ENCODE assay signal across 8 cellular contexts in the genomic region with DNA sequence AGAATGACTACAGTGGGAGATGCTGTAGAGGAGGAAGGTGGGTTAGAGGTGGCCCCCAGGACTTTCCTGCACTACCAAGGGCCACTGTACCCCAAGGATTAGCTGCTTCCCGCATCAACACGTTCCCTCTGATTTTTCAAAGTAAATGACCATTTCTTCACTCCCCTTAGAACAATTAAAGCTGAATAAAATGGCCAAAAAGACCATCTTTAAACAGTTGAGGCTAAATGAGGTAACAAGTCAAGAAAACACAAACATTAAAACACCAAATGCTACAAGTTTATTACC. TPM values are rescaled to one million over a fixed set of nuclear protein-coding genes. Genes with fewer than 3 reads are reported as not detected.
DNase-seq lines count a peak whose midpoint lies in the region; TF ChIP-seq lines count a peak whose summit lies in the region.

No MANE protein-coding gene starts in this region.

- no peaks in the 10 kb centered on the region for H3K79me2 ChIP-seq in neural cell (replicated peaks; ENCODE audit: insufficient read depth, low read length)

- TF ChIP-seq CTCF in NB4 (IDR thresholded peaks at IDR 0.05; ENCODE audit: low read depth, low read length) (no peak), neural cell (IDR thresholded peaks at IDR 0.05; ENCODE audit: poor library complexity, severe bottlenecking) (no peak), GM20000 (IDR thresholded peaks at IDR 0.05; ENCODE audit: extremely low read depth, missing control alignments) (no peak)

- H3K4me2 ChIP-seq in BLaER1 treated with 17β-estradiol and CSF1 and Interleukin-3, amounts not matched to agents 10 nM and 100 nM = peak overlapping the region; percentile 76 to 92 (median 86)
- H3K4me2 ChIP-seq in neural cell (ENCODE audit: low read length) = no peak overlapping the region

- peak; percentile 50 for TF ChIP-seq POLR2A in NB4 (IDR thresholded peaks at IDR 0.05; ENCODE audit: extremely low read depth, insufficient read length)

- no peaks in the 10 kb centered on the region for H3K9me2 ChIP-seq in neural cell (ENCODE audit: insufficient read depth, low read length)

- no peak overlapping the region for H2AFZ ChIP-seq in neural cell (ENCODE audit: low read depth, low read length)

- peaks cover 0 to 25% (median 4%) of the 10 kb centered on the region in 11 experiments; a peak in 10 of 22 replicates for H4K20me1 ChIP-seq in BLaER1 treated with 17β-estradiol and CSF1 and Interleukin-3, amounts not matched to agents 10 nM and 100 nM
- no peaks in the 10 kb centered on the region for H4K20me1 ChIP-seq in neural cell (ENCODE audit: insufficient read depth)

- H3K9me3 ChIP-seq in BLaER1 treated with 17β-estradiol and CSF1 and Interleukin-3, amounts not matched to agents 10 nM and 100 nM (replicated peaks in 1 of 11) = no peaks in the 10 kb centered on the region
- H3K9me3 ChIP-seq in duodenal mucosa (ENCODE audit: control insufficient read depth in 1 of 2, low read length in 2 of 2) (no peaks in the 10 kb centered on the region), neural cell (ENCODE audit: low read length) (no peaks in the 10 kb centered on the region)

- H3K36me3 ChIP-seq in BLaER1 treated with 17β-estradiol and CSF1 and Interleukin-3, amounts not matched to agents 10 nM and 100 nM = peaks cover 1 to 12% (median 7%) of the 10 kb centered on the region in 11 experiments; a peak in 19 of 22 replicates
- peaks cover 0 to 3% of the 10 kb centered on the region in 2 donors for H3K36me3 ChIP-seq in duodenal mucosa (ENCODE audit: control insufficient read depth in 1 of 2, insufficient read depth in 2 of 2, low read length in 2 of 2)
- no peaks in the 10 kb centered on the region for H3K36me3 ChIP-seq in neural cell (ENCODE audit: insufficient read depth, low read length)

- TF ChIP-seq RAD21 in neural cell (conservative IDR thresholded peaks at IDR 0.05) = no peak

- H3F3A ChIP-seq in neural cell (ENCODE audit: insufficient read depth, low read length, poor library complexity, severe bottlenecking) = no peaks in the 10 kb centered on the region

- peaks cover 27 to 40% (median 36%) of the 10 kb centered on the region in 10 experiments for H3K4me1 ChIP-seq in BLaER1 treated with 17β-estradiol and CSF1 and Interleukin-3, amounts not matched to agents 10 nM and 100 nM
- H3K4me1 ChIP-seq in duodenal mucosa (ENCODE audit: control insufficient read depth in 1 of 2, insufficient read depth in 2 of 2, low read length in 2 of 2) = peaks cover 27 to 31% of the 10 kb centered on the region in 2 donors

- no peak for DNase-seq in NB4 (ENCODE audit: low read depth)
- no peak for DNase-seq in NCI-H82 treated with DMSO at 0.1 percent for 48 hours (lab: John Stamatoyannopoulos, UW; ENCODE audit: unreplicated experiment)
- DNase-seq in NCI-H510A treated with DMSO at 0.1 percent for 48 hours (lab: John Stamatoyannopoulos, UW) = no peak
- no peak for DNase-seq in GOT3 (lab: John Stamatoyannopoulos, UW)
- no peak for DNase-seq in GM20000 (ENCODE audit: low spot score)

- peak overlapping the region; percentile 69 to 92 (median 87) for H3K4me3 ChIP-seq in BLaER1 treated with 17β-estradiol and CSF1 and Interleukin-3, amounts not matched to agents 10 nM and 100 nM
- peak overlapping the region; percentile 73 for H3K4me3 ChIP-seq in NB4 (ENCODE audit: low read depth, low read length)
- peak overlapping the region; percentile 90 to 92 for H3K4me3 ChIP-seq in duodenal mucosa (ENCODE audit: low read depth in 1 of 2, low read length in 2 of 2)
- peak overlapping the region; percentile 70 for H3K4me3 ChIP-seq in neural cell (ENCODE audit: low read length)

- H3K27ac ChIP-seq in BLaER1 treated with 17β-estradiol and CSF1 and Interleukin-3, amounts not matched to agents 10 nM and 100 nM = peak overlapping the region; percentile 92 to 99 (median 98); a peak in 21 of 22 replicates
- H3K27ac ChIP-seq in duodenal mucosa (ENCODE audit: low read depth, low read length) (peak overlapping the region; percentile 98), neural cell (ENCODE audit: low read length) (no peak overlapping the region)

- no peak for TF ChIP-seq EP300 in neural cell (conservative IDR thresholded peaks at IDR 0.05; ENCODE audit: poor library complexity, severe bottlenecking)

- H3K27me3 ChIP-seq in BLaER1 treated with 17β-estradiol and CSF1 and Interleukin-3, amounts not matched to agents 10 nM and 100 nM = no peaks in the 10 kb centered on the region
- H3K27me3 ChIP-seq in duodenal mucosa (ENCODE audit: control insufficient read depth in 1 of 2, insufficient read depth in 2 of 2, low read length in 2 of 2) (no peaks in the 10 kb centered on the region), neural cell (ENCODE audit: insufficient read depth, low read depth, low read length) (peaks cover 4% of the 10 kb centered on the region)

- peak overlapping the region; percentile 95 to 99 (median 98) for H3K9ac ChIP-seq in BLaER1 treated with 17β-estradiol and CSF1 and Interleukin-3, amounts not matched to agents 10 nM and 100 nM
- H3K9ac ChIP-seq in duodenal mucosa (ENCODE audit: low read depth in 1 of 2, low read length in 2 of 2) (peak overlapping the region; percentile 92 to 99), neural cell (ENCODE audit: low read length) (peak overlapping the region; percentile 67)

TF ChIP-seq in neural cell, 6 proteins besides CTCF, POLR2A, EP300 and RAD21:
- TF ChIP-seq SMC3 (conservative IDR thresholded peaks at IDR 0.05; ENCODE audit: poor library complexity) = no peak
- TF ChIP-seq, protein P1, sequence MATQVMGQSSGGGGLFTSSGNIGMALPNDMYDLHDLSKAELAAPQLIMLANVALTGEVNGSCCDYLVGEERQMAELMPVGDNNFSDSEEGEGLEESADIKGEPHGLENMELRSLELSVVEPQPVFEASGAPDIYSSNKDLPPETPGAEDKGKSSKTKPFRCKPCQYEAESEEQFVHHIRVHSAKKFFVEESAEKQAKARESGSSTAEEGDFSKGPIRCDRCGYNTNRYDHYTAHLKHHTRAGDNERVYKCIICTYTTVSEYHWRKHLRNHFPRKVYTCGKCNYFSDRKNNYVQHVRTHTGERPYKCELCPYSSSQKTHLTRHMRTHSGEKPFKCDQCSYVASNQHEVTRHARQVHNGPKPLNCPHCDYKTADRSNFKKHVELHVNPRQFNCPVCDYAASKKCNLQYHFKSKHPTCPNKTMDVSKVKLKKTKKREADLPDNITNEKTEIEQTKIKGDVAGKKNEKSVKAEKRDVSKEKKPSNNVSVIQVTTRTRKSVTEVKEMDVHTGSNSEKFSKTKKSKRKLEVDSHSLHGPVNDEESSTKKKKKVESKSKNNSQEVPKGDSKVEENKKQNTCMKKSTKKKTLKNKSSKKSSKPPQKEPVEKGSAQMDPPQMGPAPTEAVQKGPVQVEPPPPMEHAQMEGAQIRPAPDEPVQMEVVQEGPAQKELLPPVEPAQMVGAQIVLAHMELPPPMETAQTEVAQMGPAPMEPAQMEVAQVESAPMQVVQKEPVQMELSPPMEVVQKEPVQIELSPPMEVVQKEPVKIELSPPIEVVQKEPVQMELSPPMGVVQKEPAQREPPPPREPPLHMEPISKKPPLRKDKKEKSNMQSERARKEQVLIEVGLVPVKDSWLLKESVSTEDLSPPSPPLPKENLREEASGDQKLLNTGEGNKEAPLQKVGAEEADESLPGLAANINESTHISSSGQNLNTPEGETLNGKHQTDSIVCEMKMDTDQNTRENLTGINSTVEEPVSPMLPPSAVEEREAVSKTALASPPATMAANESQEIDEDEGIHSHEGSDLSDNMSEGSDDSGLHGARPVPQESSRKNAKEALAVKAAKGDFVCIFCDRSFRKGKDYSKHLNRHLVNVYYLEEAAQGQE (IDR thresholded peaks at IDR 0.05; ENCODE audit: borderline replicate concordance) = no peak
- no peak for TF ChIP-seq TAF1 (IDR thresholded peaks at IDR 0.05; ENCODE audit: low read depth)
- no peak for TF ChIP-seq POLR2AphosphoS5 (IDR thresholded peaks at IDR 0.05)
- no peak for TF ChIP-seq EZH2 (IDR thresholded peaks at IDR 0.05; ENCODE audit: borderline replicate concordance, insufficient read depth, low read length, poor library complexity, severe bottlenecking)
- TF ChIP-seq MXI1 (conservative IDR thresholded peaks at IDR 0.05; ENCODE audit: poor library complexity, severe bottlenecking) = no peak
TF ChIP-seq in neural cell: peak in this region for 0.

RNA-seq across cellular contexts. Expression of a gene that starts 0.7 kb away (rescaled TPM):
- polyA plus RNA-seq in neural cell = 15.3 and 17.9 TPM in 2 replicates
- 23.1 and 24.0 TPM in 2 replicates for polyA minus RNA-seq in neural cell
